ENCODE assay signal across 13 cellular contexts in genomic region chr3:64918989-64919388, GRCh38.
DNase-seq lines count a peak whose midpoint lies in the region; ATAC-seq and TF ChIP-seq lines count a peak whose summit lies in the region.
"Had no signal": no experiment of that assay in that cellular context is flagged by ENCODE, and none has a peak within 500 bp of the region (broad histone marks: within the 10 kb centered on the region; RNA-seq: fewer than 3 reads in every experiment).

No MANE protein-coding gene starts in this region.

- DNase-seq in left ventricle myocardium inferior, result no peak
- no peak for DNase-seq in right atrium auricular region (ENCODE audit: low spot score)
- DNase-seq in choroid plexus epithelial cell (ENCODE audit: low read depth), result peak; percentile 23
- DNase-seq in mesenchymal stem cell, result peak; percentile 29
- no peak for DNase-seq in MV-4-11 (lab: John Stamatoyannopoulos, UW)
- DNase-seq in gastrocnemius medialis, result no peak
- DNase-seq in sigmoid colon, result no peak
- DNase-seq: C1 segment of cervical spinal cord; Calu3; CD4-positive, alpha-beta T cell; DMS 273 treated with DMSO at 0.1 percent for 48 hours had no signal

- H3K27ac ChIP-seq in left ventricle myocardium inferior (replicated peaks) (peak overlapping the region; percentile 57), right atrium auricular region (no peak overlapping the region), mesenchymal stem cell (ENCODE audit: low read length, poor library complexity, severe bottlenecking) (no peak overlapping the region), gastrocnemius medialis (no peak overlapping the region), sigmoid colon (no peak overlapping the region)
- H3K27ac ChIP-seq: HL-60 had no signal

- peak overlapping the region in 1 of 2 experiments; percentile 38 for H3K18ac ChIP-seq in mesenchymal stem cell (ENCODE audit: low read depth in 1 of 2, low read length in 2 of 2)

- no peak for TF ChIP-seq EP300 in sigmoid colon (IDR thresholded peaks at IDR 0.05)

- no peak overlapping the region for H2AK5ac ChIP-seq in mesenchymal stem cell (ENCODE audit: low read length, severe bottlenecking)

- no peak for TF ChIP-seq CTCF in left ventricle myocardium inferior (IDR thresholded peaks at IDR 0.05; ENCODE audit: borderline replicate concordance)
- no peak for TF ChIP-seq CTCF in right atrium auricular region (IDR thresholded peaks at IDR 0.05)
- no peak for TF ChIP-seq CTCF in choroid plexus epithelial cell (conservative IDR thresholded peaks at IDR 0.05; ENCODE audit: low read depth, low read length)
- TF ChIP-seq CTCF in gastrocnemius medialis (IDR thresholded peaks at IDR 0.05 in 4 of 5, conservative IDR thresholded peaks at IDR 0.05 in 1 of 5), result no peak
- TF ChIP-seq CTCF in sigmoid colon (IDR thresholded peaks at IDR 0.05), result no peak

- no peak for ATAC-seq in gastrocnemius medialis
- ATAC-seq: HCT116 had no signal

- peaks cover 69% of the 10 kb centered on the region for H3K4me1 ChIP-seq in left ventricle myocardium inferior
- peaks cover 0 to 42% of the 10 kb centered on the region in 2 donors for H3K4me1 ChIP-seq in right atrium auricular region
- H3K4me1 ChIP-seq in mesenchymal stem cell (ENCODE audit: control insufficient read depth, insufficient read depth, low read depth, low read length), result no peaks in the 10 kb centered on the region
- H3K4me1 ChIP-seq in gastrocnemius medialis, result peaks cover 8 to 14% of the 10 kb centered on the region in 2 donors
- peaks cover 0 to 14% (median 5%) of the 10 kb centered on the region in 4 donors for H3K4me1 ChIP-seq in sigmoid colon

- H3K4me3 ChIP-seq in left ventricle myocardium inferior (no peak overlapping the region), right atrium auricular region (no peak overlapping the region), choroid plexus epithelial cell (ENCODE audit: low read depth, low read length) (no peak overlapping the region), mesenchymal stem cell (ENCODE audit: insufficient read depth in 1 of 2, low read depth in 1 of 2, low read length in 2 of 2) (no peak overlapping the region), gastrocnemius medialis (no peak overlapping the region), sigmoid colon (no peak overlapping the region)

- no peak overlapping the region for H2BK12ac ChIP-seq in mesenchymal stem cell (ENCODE audit: low read length in 2 of 2)

- no peak overlapping the region for H3K14ac ChIP-seq in mesenchymal stem cell (ENCODE audit: low read length in 2 of 2)

- H3K79me1 ChIP-seq in mesenchymal stem cell (replicated peaks; ENCODE audit: low read length, poor library complexity, severe bottlenecking), result no peaks in the 10 kb centered on the region

- H2BK15ac ChIP-seq in mesenchymal stem cell (ENCODE audit: low read depth, poor library complexity, severe bottlenecking), result no peak overlapping the region

- H2BK5ac ChIP-seq in mesenchymal stem cell (ENCODE audit: low read depth, low read length, poor library complexity, severe bottlenecking), result no peak overlapping the region

- no peak overlapping the region for H3K4ac ChIP-seq in mesenchymal stem cell (ENCODE audit: low read depth in 1 of 2, low read length in 2 of 2)

- in situ Hi-C loops in gastrocnemius medialis (cut with MboI; ENCODE audit: low sequenced_read_pairs in 4 of 4), result no loop called here

- no peak overlapping the region for H3K9ac ChIP-seq in mesenchymal stem cell (ENCODE audit: low read length)

- intact Hi-C loops in left ventricle myocardium inferior (cut with micrococcal nuclease), result no loop called here
- intact Hi-C loops in gastrocnemius medialis (cut with DNase I; ENCODE audit: low total_unique reads), result no loop called here
- intact Hi-C loops in sigmoid colon (cut with DNase I), result no loop called here

- no peaks in the 10 kb centered on the region for H3K27me3 ChIP-seq in left ventricle myocardium inferior (ENCODE audit: low read depth)
- H3K27me3 ChIP-seq in right atrium auricular region, result no peaks in the 10 kb centered on the region
- no peaks in the 10 kb centered on the region for H3K27me3 ChIP-seq in mesenchymal stem cell (ENCODE audit: control insufficient read depth in 1 of 2, insufficient read depth in 1 of 2, low read length in 2 of 2)
- H3K27me3 ChIP-seq in gastrocnemius medialis, result no peaks in the 10 kb centered on the region
- no peaks in the 10 kb centered on the region for H3K27me3 ChIP-seq in sigmoid colon

- no peak overlapping the region for H4K91ac ChIP-seq in mesenchymal stem cell (ENCODE audit: low read length)

- no peak overlapping the region for H3K23ac ChIP-seq in mesenchymal stem cell (ENCODE audit: low read length in 2 of 2)

- H3K9me3 ChIP-seq in left ventricle myocardium inferior (replicated peaks) (no peaks in the 10 kb centered on the region), right atrium auricular region (no peaks in the 10 kb centered on the region), mesenchymal stem cell (ENCODE audit: control insufficient read depth, low read length) (no peaks in the 10 kb centered on the region), gastrocnemius medialis (no peaks in the 10 kb centered on the region), sigmoid colon (no peaks in the 10 kb centered on the region)

- H3K4me2 ChIP-seq in mesenchymal stem cell (ENCODE audit: low read length, poor library complexity, severe bottlenecking), result no peak overlapping the region

- H3K36me3 ChIP-seq in left ventricle myocardium inferior (no peaks in the 10 kb centered on the region), right atrium auricular region (no peaks in the 10 kb centered on the region), mesenchymal stem cell (ENCODE audit: control insufficient read depth in 1 of 2, insufficient read depth in 2 of 2, low read depth in 1 of 2, low read length in 2 of 2) (no peaks in the 10 kb centered on the region), gastrocnemius medialis (no peaks in the 10 kb centered on the region), sigmoid colon (no peaks in the 10 kb centered on the region)

- no peak overlapping the region for H2AFZ ChIP-seq in mesenchymal stem cell (ENCODE audit: low read depth, low read length)

- no peak for TF ChIP-seq POLR2A in gastrocnemius medialis (IDR thresholded peaks at IDR 0.05)
- TF ChIP-seq POLR2A in sigmoid colon (IDR thresholded peaks at IDR 0.05), result no peak

- no peak overlapping the region for H4K8ac ChIP-seq in mesenchymal stem cell (ENCODE audit: low read length)

- no peak overlapping the region for H2BK120ac ChIP-seq in mesenchymal stem cell (ENCODE audit: low read depth, low read length)

Comparison
In these comparisons a context has a peak if more than half of its experiments do, and no peak if none do; other contexts are left out.
1. DNase-seq: peak in choroid plexus epithelial cell (single experiment) and mesenchymal stem cell (single experiment); none in left ventricle myocardium inferior (single experiment), right atrium auricular region (single experiment), MV-4-11 (single experiment), gastrocnemius medialis (0 of 2) and sigmoid colon (single experiment).